Comparison of ENCODE assay signal across 11 cellular contexts in the genomic region with DNA sequence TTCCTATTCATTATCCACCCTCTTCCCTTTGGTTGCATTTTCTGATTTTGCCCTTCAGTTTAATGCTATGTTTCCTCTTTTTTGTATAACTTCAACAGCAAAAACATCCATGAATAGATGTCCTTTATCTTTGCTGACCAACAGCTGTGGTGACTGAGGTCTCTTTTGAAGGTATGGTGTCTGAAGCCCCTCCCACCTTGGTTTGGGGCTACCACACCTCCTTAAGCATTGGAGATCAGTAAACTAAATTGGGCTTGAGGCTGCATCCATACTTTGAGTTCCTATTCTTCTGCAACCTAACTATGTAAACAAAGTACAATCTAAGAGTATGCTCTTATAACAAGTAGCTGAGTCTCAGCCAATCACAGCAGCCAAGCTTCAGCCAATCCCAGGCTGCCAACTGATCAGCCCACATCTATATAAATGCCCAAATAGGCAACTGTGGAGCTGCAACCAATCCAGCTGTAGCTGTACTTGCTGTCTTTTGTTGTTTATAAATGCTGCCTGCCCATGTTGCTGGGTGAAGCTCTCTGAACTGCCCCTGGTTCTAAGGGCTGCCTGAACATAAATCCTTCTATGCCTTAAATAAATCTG.
DNase-seq lines count a peak whose midpoint lies in the region; ATAC-seq and TF ChIP-seq lines count a peak whose summit lies in the region.
"Had no signal": no experiment of that assay in that cellular context is flagged by ENCODE, and none has a peak within 500 bp of the region (broad histone marks: within the 10 kb centered on the region; RNA-seq: fewer than 3 reads in every experiment).

No MANE protein-coding gene starts in this region.

- no peak overlapping the region for H3K4me3 Mint-ChIP-seq in T-helper 1 cell treated with Interleukin-12 subunit alpha and Interleukin-12 subunit beta and Interleukin-4 antibody, amounts not matched to agents 30 μg/mL and 1 μg/mL, for 36 hours
- H3K4me3 Mint-ChIP-seq: activated T-helper 17 cell treated with anti-CD3 and anti-CD28 coated beads, Interleukin-2, amount 50 U/mL, for 72 hours; endodermal cell had no signal

- no peaks in the 10 kb centered on the region for H3K9me3 Mint-ChIP-seq in T-helper 1 cell treated with Interleukin-12 subunit alpha and Interleukin-12 subunit beta and Interleukin-4 antibody, amounts not matched to agents 30 μg/mL and 1 μg/mL, for 36 hours
- H3K9me3 Mint-ChIP-seq: activated T-helper 17 cell treated with anti-CD3 and anti-CD28 coated beads, Interleukin-2, amount 50 U/mL, for 72 hours; endodermal cell had no signal

- no peak for DNase-seq in T-helper 1 cell
- peak; percentile 58 for DNase-seq in LNCaP clone FGC (ENCODE audit: low read depth)
- DNase-seq in choroid plexus epithelial cell (ENCODE audit: low read depth), result peak; percentile 52
- no peak for DNase-seq in stomach
- no peak for DNase-seq in NCI-H526 (lab: John Stamatoyannopoulos, UW)
- DNase-seq: endodermal cell, SHP77 treated with DMSO at 0.1 percent for 48 hours had no signal

- no peaks in the 10 kb centered on the region for H3K9me3 ChIP-seq in stomach

- TF ChIP-seq POLR2A in stomach (IDR thresholded peaks at IDR 0.05), result no peak

- TF ChIP-seq CTCF in LNCaP clone FGC (IDR thresholded peaks at IDR 0.05; ENCODE audit: control insufficient read depth, extremely low read depth, insufficient read depth) (no peak), choroid plexus epithelial cell (conservative IDR thresholded peaks at IDR 0.05; ENCODE audit: low read depth, low read length) (no peak), stomach (IDR thresholded peaks at IDR 0.05) (no peak)

- H3K36me3 ChIP-seq in stomach, result peaks cover 11 to 53% (median 37%) of the 10 kb centered on the region in 4 donors

- peaks cover 6% of the 10 kb centered on the region for H3K27me3 Mint-ChIP-seq in T-helper 1 cell treated with Interleukin-12 subunit alpha and Interleukin-12 subunit beta and Interleukin-4 antibody, amounts not matched to agents 30 μg/mL and 1 μg/mL, for 36 hours (ENCODE audit: low read depth)

- H3K4me3 ChIP-seq in LNCaP clone FGC (ENCODE audit: low read depth, low read length), result no peak overlapping the region
- no peak overlapping the region for H3K4me3 ChIP-seq in choroid plexus epithelial cell (ENCODE audit: low read depth, low read length)
- H3K4me3 ChIP-seq in stomach, result no peak overlapping the region

- intact Hi-C loops in stomach (cut with DNase I; ENCODE audit: low total_unique reads), result loop anchor here (5.0 kb wide), 1 partner anchor 113 kb away; no protein-coding TSS in a partner anchor

- no peak for TF ChIP-seq EP300 in stomach (IDR thresholded peaks at IDR 0.05)

- H3K4me1 Mint-ChIP-seq in T-helper 1 cell treated with Interleukin-12 subunit alpha and Interleukin-12 subunit beta and Interleukin-4 antibody, amounts not matched to agents 30 μg/mL and 1 μg/mL, for 36 hours (ENCODE audit: low read depth), result no peaks in the 10 kb centered on the region
- H3K4me1 Mint-ChIP-seq: activated T-helper 17 cell treated with anti-CD3 and anti-CD28 coated beads, Interleukin-2, amount 50 U/mL, for 72 hours had no signal

- peak overlapping the region in 3 of 5 donors; percentile 10 to 52 (median 47) for H3K27ac ChIP-seq in stomach

- peak overlapping the region; percentile 17 for H3K27ac Mint-ChIP-seq in T-helper 1 cell treated with Interleukin-12 subunit alpha and Interleukin-12 subunit beta and Interleukin-4 antibody, amounts not matched to agents 30 μg/mL and 1 μg/mL, for 36 hours
- H3K27ac Mint-ChIP-seq: activated T-helper 17 cell treated with anti-CD3 and anti-CD28 coated beads, Interleukin-2, amount 50 U/mL, for 72 hours had no signal

- ATAC-seq in HG02763 (IDR thresholded peaks at IDR 0.05; ENCODE audit: unreplicated experiment), result no peak
- no peak for ATAC-seq in HG03039 (IDR thresholded peaks at IDR 0.05; ENCODE audit: unreplicated experiment)
- ATAC-seq: activated T-helper 17 cell treated with anti-CD3 and anti-CD28 coated beads, Interleukin-2, amount 50 U/mL, for 72 hours had no signal

- no peaks in the 10 kb centered on the region for H3K27me3 ChIP-seq in stomach

- H3K4me1 ChIP-seq in stomach, result peaks cover 16 to 83% (median 48%) of the 10 kb centered on the region in 4 donors

- no peaks in the 10 kb centered on the region for H3K36me3 Mint-ChIP-seq in T-helper 1 cell treated with Interleukin-12 subunit alpha and Interleukin-12 subunit beta and Interleukin-4 antibody, amounts not matched to agents 30 μg/mL and 1 μg/mL, for 36 hours (ENCODE audit: low read depth)

Comparison
In these comparisons a context has a peak if more than half of its experiments do, and no peak if none do; other contexts are left out.
1. DNase-seq: peak in LNCaP clone FGC (single experiment) and choroid plexus epithelial cell (single experiment); none in T-helper 1 cell (0 of 5), stomach (single experiment) and NCI-H526 (0 of 2).